ENCODE assay signal across 27 cellular contexts in the genomic region with DNA sequence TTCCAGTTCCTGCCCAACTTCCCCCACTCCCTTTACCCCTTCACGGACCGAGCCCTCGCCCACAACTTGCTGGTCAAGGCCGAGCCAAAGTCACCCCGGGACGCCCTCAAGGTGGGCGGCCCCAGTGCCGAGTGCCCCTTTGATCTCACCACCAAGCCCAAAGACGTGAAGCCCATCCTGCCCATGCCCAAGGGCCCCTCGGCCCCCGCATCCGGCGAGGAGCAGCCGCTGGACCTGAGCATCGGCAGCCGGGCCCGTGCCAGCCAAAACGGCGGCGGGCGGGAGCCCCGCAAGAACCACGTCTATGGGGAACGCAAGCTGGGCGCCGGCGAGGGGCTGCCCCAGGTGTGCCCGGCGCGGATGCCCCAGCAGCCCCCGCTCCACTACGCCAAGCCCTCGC.
"Had no signal": no experiment of that assay in that cellular context is flagged by ENCODE, and none has a peak within 500 bp of the region (broad histone marks: within the 10 kb centered on the region; RNA-seq: fewer than 3 reads in every experiment).

No MANE protein-coding gene starts in this region.

- FAIRE-seq: urothelium cell line had no signal

- H3K36me3 ChIP-seq: suprapubic skin, transverse colon, upper lobe of left lung, upper lobe of right lung, uterus, vagina had no signal

- H3K9me3 ChIP-seq: suprapubic skin, testis, thyroid gland, uterus, vagina had no signal

- DNase-seq: stimulated activated CD4-positive, alpha-beta T cell treated with anti-CD3 and anti-CD28 coated beads, Interleukin-2, amount 100 ng/mL, for 48 hours; stimulated activated CD4-positive, alpha-beta T cell treated with anti-CD3 and anti-CD28 coated beads, Interleukin-4, amount 100 ng/mL, for 1 hour; stimulated activated CD4-positive, alpha-beta T cell treated with anti-CD3 and anti-CD28 coated beads, Interleukin-4, amount 100 ng/mL, for 24 hours; stimulated activated CD4-positive, alpha-beta T cell treated with anti-CD3 and anti-CD28 coated beads, Interleukin-4, amount 100 ng/mL, for 4 hours; stimulated activated CD8-positive, alpha-beta memory T cell treated with anti-CD3 and anti-CD28 coated beads, Interleukin-4, amount 100 ng/mL, for 48 hours; stimulated activated naive B cell treated with anti-CD40 and anti-IgM and Interleukin-4, amounts not matched to agents 10 μg/mL and 1 μg/mL and 100 μg/mL, for 72 hours; stimulated activated naive CD4-positive, alpha-beta T cell; stimulated activated naive CD4-positive, alpha-beta T cell treated with Interleukin-2 at 50 U/mL for 16 hours; stimulated activated naive CD8-positive, alpha-beta T cell treated with anti-CD3 and anti-CD28 coated beads, Interleukin-15, amount 100 ng/mL, for 72 hours; stimulated activated naive CD8-positive, alpha-beta T cell treated with anti-CD3 and anti-CD28 coated beads, Interleukin-15, Interleukin-2, amounts not matched to agents 100 U/mL and 50 U/mL, for 24 hours; stomach; substantia nigra; testis; thyroid gland; tibial artery; transverse colon; trophoblast cell; upper lobe of right lung; uterus had no signal

- H3K4me3 ChIP-seq: stomach, suprapubic skin, testis, thoracic aorta, thyroid gland, tibial artery, tibial nerve, transverse colon, upper lobe of left lung, upper lobe of right lung, uterus, vagina had no signal

- H3K27ac ChIP-seq: stomach, suprapubic skin, testis, thoracic aorta, thyroid gland, tibial nerve, transverse colon, upper lobe of left lung, upper lobe of right lung, uterus, vagina had no signal

- H3K27me3 ChIP-seq: testis, thyroid gland, tibial artery, tibial nerve, upper lobe of left lung, upper lobe of right lung, uterus, vagina had no signal

- ATAC-seq: stimulated activated effector memory CD8-positive, alpha-beta T cell treated with anti-CD3 and anti-CD28 coated beads, Interleukin-12 subunit alpha, Interleukin-12 subunit beta, amount 100 ng/mL, for 72 hours; stimulated activated memory B cell treated with anti-CD40 and anti-IgM and Interleukin-4, amounts not matched to agents 10 μg/mL and 1 μg/mL and 100 μg/mL, for 72 hours; stimulated activated naive B cell treated with anti-CD40 and anti-IgM and Interleukin-4, amounts not matched to agents 10 μg/mL and 1 μg/mL and 100 μg/mL, for 72 hours; stimulated activated naive CD8-positive, alpha-beta T cell treated with anti-CD3 and anti-CD28 coated beads, Interleukin-15, amount 100 ng/mL, for 72 hours; stimulated activated naive CD8-positive, alpha-beta T cell treated with anti-CD3 and anti-CD28 coated beads, Interleukin-15, Interleukin-2, amounts not matched to agents 100 U/mL and 50 U/mL, for 24 hours; upper lobe of right lung had no signal

- H3K4me1 ChIP-seq: suprapubic skin, thyroid gland, transverse colon, upper lobe of right lung, uterus, vagina had no signal
